In genomic region chr12:46702581-46703344, GRCh38 we compare ENCODE assay signal across 11 cellular contexts.
DNase-seq lines count a peak whose midpoint lies in the region; ATAC-seq, FAIRE-seq and TF ChIP-seq lines count a peak whose summit lies in the region.
"Had no signal": no experiment of that assay in that cellular context is flagged by ENCODE, and none has a peak within 500 bp of the region (broad histone marks: within the 10 kb centered on the region; RNA-seq: fewer than 3 reads in every experiment).

No MANE protein-coding gene starts in this region.

- H3K27me3 ChIP-seq in aorta (ENCODE audit: control insufficient read depth in 1 of 2, insufficient read depth in 2 of 2, low read length in 1 of 2) = no peaks in the 10 kb centered on the region

- intact Hi-C loops in aorta (cut with DNase I) (no loop called here), kidney (cut with DNase I) (no loop called here)

- peak; percentile 76 for DNase-seq in LHCN-M2 (ENCODE audit: low read depth)
- peak; percentile 68 for DNase-seq in astrocyte of the hippocampus (ENCODE audit: low read depth, low spot score)
- DNase-seq in medulla oblongata (ENCODE audit: extremely low spot score) = peak; percentile 33
- DNase-seq in aorta = peak in 1 of 2 donors; percentile 50
- DNase-seq in kidney = no peak
- no peak for DNase-seq in DMS 273 treated with DMSO at 0.1 percent for 48 hours (lab: John Stamatoyannopoulos, UW)
- DNase-seq in NCI-H510A treated with DMSO at 0.1 percent for 48 hours (lab: John Stamatoyannopoulos, UW) = no peak
- DNase-seq: activated CD4-positive, alpha-beta T cell treated with anti-CD3 and anti-CD28 coated beads, Interleukin-2, amount 50 U/mL, for 48 hours; COR-L47; NCI-H345; right cardiac atrium had no signal

- peak; percentile 65 for ATAC-seq in aorta (ENCODE audit: low FRiP score)
- ATAC-seq: right cardiac atrium had no signal

- no peak for FAIRE-seq in kidney (lab: Jason Lieb, UNC)

- H3K4me1 ChIP-seq in aorta (ENCODE audit: control insufficient read depth in 1 of 2, insufficient read depth in 2 of 2, low read length in 2 of 2) = peaks cover 0 to 2% of the 10 kb centered on the region in 2 donors
- no peaks in the 10 kb centered on the region for H3K4me1 ChIP-seq in kidney (ENCODE audit: control insufficient read depth in 1 of 2, insufficient read depth in 1 of 2, low read depth in 1 of 2, low read length in 2 of 2)

- TF ChIP-seq CTCF in kidney (IDR thresholded peaks at IDR 0.05; ENCODE audit: borderline replicate concordance, extremely low read depth, insufficient read depth) = no peak

- H3K4me3 ChIP-seq in aorta (ENCODE audit: low read length in 2 of 2) (no peak overlapping the region), kidney (ENCODE audit: low read length in 2 of 2) (no peak overlapping the region)

- H3K27ac ChIP-seq in aorta (ENCODE audit: low read depth in 1 of 2, low read length in 2 of 2) = peak overlapping the region in 1 of 2 donors; percentile 12
- no peak overlapping the region for H3K27ac ChIP-seq in kidney (ENCODE audit: low read depth in 2 of 2, low read length in 2 of 2)

- H3K9ac ChIP-seq in kidney (ENCODE audit: low read length in 2 of 2) = no peak overlapping the region

- WGBS in aorta, 2 donors = 28 to 31% methylated on average over 9 of the region's 9 CpGs

- H3K36me3 ChIP-seq in aorta (ENCODE audit: control insufficient read depth in 1 of 2, insufficient read depth in 2 of 2, low read length in 1 of 2) = no peaks in the 10 kb centered on the region
- H3K36me3 ChIP-seq in kidney (ENCODE audit: control insufficient read depth in 1 of 2, insufficient read depth in 2 of 2, low read length in 2 of 2) = no peaks in the 10 kb centered on the region

- H3K9me3 ChIP-seq in aorta (ENCODE audit: control insufficient read depth, low read length) = peaks cover 2% of the 10 kb centered on the region
- H3K9me3 ChIP-seq in kidney (ENCODE audit: control insufficient read depth in 1 of 2, low read length in 2 of 2) = no peaks in the 10 kb centered on the region

Comparison
In these comparisons a context has a peak if more than half of its experiments do, and no peak if none do; other contexts are left out.
1. DNase-seq: peak in LHCN-M2 (single experiment), astrocyte of the hippocampus (single experiment) and medulla oblongata (single experiment); none in kidney (single experiment), DMS 273 treated with DMSO at 0.1 percent for 48 hours (single experiment) and NCI-H510A treated with DMSO at 0.1 percent for 48 hours (single experiment).